Comparison of ENCODE assay signal across 1 cellular context in the genomic region with DNA sequence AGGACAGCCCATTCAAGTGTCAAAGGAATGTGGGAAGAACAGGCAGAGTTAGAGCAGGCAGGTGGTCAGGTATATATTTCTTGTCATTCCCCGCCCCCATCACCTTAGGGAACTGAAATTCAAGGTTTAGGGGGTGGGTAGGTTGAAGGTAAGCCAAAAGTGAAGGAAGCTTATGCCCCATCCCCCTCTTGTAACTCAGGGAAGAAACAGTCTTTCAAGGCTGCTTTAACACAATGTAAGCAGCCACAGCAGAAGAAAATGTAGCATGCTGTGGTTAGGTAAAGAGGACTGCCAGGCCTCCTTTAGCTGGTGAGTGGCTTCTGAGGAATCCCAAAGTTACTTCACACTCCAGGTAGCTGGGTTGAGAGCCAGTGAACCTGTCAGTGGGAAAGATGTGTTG.
TF ChIP-seq lines count a peak whose summit lies in the region.

No MANE protein-coding gene starts in this region.

TF ChIP-seq in GM12878, 131 proteins besides CTCF, POLR2A, EP300 and RAD21:
- TF ChIP-seq, protein P1, sequence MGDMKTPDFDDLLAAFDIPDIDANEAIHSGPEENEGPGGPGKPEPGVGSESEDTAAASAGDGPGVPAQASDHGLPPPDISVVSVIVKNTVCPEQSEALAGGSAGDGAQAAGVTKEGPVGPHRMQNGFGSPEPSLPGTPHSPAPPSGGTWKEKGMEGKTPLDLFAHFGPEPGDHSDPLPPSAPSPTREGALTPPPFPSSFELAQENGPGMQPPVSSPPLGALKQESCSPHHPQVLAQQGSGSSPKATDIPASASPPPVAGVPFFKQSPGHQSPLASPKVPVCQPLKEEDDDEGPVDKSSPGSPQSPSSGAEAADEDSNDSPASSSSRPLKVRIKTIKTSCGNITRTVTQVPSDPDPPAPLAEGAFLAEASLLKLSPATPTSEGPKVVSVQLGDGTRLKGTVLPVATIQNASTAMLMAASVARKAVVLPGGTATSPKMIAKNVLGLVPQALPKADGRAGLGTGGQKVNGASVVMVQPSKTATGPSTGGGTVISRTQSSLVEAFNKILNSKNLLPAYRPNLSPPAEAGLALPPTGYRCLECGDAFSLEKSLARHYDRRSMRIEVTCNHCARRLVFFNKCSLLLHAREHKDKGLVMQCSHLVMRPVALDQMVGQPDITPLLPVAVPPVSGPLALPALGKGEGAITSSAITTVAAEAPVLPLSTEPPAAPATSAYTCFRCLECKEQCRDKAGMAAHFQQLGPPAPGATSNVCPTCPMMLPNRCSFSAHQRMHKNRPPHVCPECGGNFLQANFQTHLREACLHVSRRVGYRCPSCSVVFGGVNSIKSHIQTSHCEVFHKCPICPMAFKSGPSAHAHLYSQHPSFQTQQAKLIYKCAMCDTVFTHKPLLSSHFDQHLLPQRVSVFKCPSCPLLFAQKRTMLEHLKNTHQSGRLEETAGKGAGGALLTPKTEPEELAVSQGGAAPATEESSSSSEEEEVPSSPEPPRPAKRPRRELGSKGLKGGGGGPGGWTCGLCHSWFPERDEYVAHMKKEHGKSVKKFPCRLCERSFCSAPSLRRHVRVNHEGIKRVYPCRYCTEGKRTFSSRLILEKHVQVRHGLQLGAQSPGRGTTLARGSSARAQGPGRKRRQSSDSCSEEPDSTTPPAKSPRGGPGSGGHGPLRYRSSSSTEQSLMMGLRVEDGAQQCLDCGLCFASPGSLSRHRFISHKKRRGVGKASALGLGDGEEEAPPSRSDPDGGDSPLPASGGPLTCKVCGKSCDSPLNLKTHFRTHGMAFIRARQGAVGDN (IDR thresholded peaks at IDR 0.05), result no peak
- TF ChIP-seq SIX5 (IDR thresholded peaks at IDR 0.05; ENCODE audit: low read depth, low read length, severe bottlenecking) (no peak), ETV6 (conservative IDR thresholded peaks at IDR 0.05 in 1 of 2, IDR thresholded peaks at IDR 0.05 in 1 of 2; ENCODE audit: borderline replicate concordance in 1 of 2, low read depth in 1 of 2) (no peak), EED (IDR thresholded peaks at IDR 0.05; ENCODE audit: low read depth) (peak; percentile 19; the same call in 1 of the 2 replicates), BHLHE40 (IDR thresholded peaks at IDR 0.05; ENCODE audit: borderline replicate concordance in 1 of 2, low read depth in 2 of 2, low read length in 1 of 2) (no peak), MYB (IDR thresholded peaks at IDR 0.05; ENCODE audit: borderline replicate concordance, low read depth, low read length) (no peak)
- TF ChIP-seq, protein P2, sequence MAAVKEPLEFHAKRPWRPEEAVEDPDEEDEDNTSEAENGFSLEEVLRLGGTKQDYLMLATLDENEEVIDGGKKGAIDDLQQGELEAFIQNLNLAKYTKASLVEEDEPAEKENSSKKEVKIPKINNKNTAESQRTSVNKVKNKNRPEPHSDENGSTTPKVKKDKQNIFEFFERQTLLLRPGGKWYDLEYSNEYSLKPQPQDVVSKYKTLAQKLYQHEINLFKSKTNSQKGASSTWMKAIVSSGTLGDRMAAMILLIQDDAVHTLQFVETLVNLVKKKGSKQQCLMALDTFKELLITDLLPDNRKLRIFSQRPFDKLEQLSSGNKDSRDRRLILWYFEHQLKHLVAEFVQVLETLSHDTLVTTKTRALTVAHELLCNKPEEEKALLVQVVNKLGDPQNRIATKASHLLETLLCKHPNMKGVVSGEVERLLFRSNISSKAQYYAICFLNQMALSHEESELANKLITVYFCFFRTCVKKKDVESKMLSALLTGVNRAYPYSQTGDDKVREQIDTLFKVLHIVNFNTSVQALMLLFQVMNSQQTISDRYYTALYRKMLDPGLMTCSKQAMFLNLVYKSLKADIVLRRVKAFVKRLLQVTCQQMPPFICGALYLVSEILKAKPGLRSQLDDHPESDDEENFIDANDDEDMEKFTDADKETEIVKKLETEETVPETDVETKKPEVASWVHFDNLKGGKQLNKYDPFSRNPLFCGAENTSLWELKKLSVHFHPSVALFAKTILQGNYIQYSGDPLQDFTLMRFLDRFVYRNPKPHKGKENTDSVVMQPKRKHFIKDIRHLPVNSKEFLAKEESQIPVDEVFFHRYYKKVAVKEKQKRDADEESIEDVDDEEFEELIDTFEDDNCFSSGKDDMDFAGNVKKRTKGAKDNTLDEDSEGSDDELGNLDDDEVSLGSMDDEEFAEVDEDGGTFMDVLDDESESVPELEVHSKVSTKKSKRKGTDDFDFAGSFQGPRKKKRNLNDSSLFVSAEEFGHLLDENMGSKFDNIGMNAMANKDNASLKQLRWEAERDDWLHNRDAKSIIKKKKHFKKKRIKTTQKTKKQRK (IDR thresholded peaks at IDR 0.05; ENCODE audit: low read depth, low read length), result no peak
TF ChIP-seq in GM12878: peak in this region for 1.
